Comparison of ENCODE assay signal across 8 cellular contexts in the genomic region with DNA sequence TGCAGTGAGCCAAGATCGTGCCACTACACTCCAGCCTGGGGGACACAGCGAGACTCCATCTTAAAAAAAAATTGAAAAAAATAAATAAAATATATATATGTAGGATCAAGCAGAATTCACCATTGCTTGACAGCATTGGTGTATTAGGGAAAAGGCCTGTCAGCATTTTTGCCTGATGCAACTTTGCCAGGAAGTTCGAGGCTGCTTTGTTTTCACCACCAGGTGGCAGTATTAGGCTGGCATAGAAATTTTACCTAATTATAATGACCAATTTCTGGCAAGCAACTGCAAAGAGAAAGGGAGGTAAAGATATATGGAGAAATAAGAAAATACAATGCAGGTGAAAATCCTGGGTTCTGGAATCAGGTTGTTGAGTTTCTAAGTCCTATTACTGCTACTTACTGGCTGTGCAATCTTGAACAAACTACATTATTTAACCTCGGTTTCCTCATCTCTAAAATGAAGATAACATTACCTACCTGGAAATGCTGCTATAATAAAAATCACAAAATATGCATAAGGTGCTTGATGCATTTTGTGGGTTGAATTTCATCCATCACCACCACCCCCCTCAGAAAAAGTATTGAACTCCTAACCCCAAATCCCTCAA. TPM values are rescaled to one million over a fixed set of nuclear protein-coding genes. Genes with fewer than 3 reads are reported as not detected.
DNase-seq lines count a peak whose midpoint lies in the region; ATAC-seq and TF ChIP-seq lines count a peak whose summit lies in the region.

No MANE protein-coding gene starts in this region.

- H3K27me3 Mint-ChIP-seq in osteocyte (ENCODE audit: unreplicated experiment), result no peaks in the 10 kb centered on the region

- no peak overlapping the region for H3K27ac Mint-ChIP-seq in osteocyte (ENCODE audit: unreplicated experiment)

- no peak overlapping the region for H3K4me3 Mint-ChIP-seq in osteocyte (ENCODE audit: unreplicated experiment)

- peak; percentile 61 for DNase-seq in DMS53 treated with DMSO at 0.1 percent for 48 hours (lab: John Stamatoyannopoulos, UW; ENCODE audit: unreplicated experiment)
- peak; percentile 43 for DNase-seq in MG63
- peak; percentile 40 for DNase-seq in SHP77 treated with DMSO at 0.1 percent for 48 hours (lab: John Stamatoyannopoulos, UW)
- peak; percentile 35 for DNase-seq in activated T-helper 9 cell treated with anti-CD3 and anti-CD28 coated beads, Interleukin-2, amount 50 U/mL, for 16 hours (ENCODE audit: low read depth)
- DNase-seq in foreskin fibroblast, result peak; percentile 54 to 87
- peak; percentile 90 for DNase-seq in osteocyte (ENCODE audit: extremely low spot score, unreplicated experiment)

- H3K36me3 ChIP-seq in MG63, result peaks cover 24% of the 10 kb centered on the region

- H3K9me3 Mint-ChIP-seq in osteocyte (ENCODE audit: unreplicated experiment), result no peaks in the 10 kb centered on the region

- H3K27me3 ChIP-seq in MG63, result no peaks in the 10 kb centered on the region

- H3K36me3 Mint-ChIP-seq in osteocyte (ENCODE audit: unreplicated experiment), result no peaks in the 10 kb centered on the region

- ATAC-seq in GM21367 (IDR thresholded peaks at IDR 0.05; ENCODE audit: unreplicated experiment), result no peak
- no peak for ATAC-seq in HG03095 (IDR thresholded peaks at IDR 0.05; ENCODE audit: unreplicated experiment)

- peaks cover 23% of the 10 kb centered on the region for H3K4me1 Mint-ChIP-seq in osteocyte (ENCODE audit: unreplicated experiment)

- TF ChIP-seq CTCF in foreskin fibroblast (IDR thresholded peaks at IDR 0.05; ENCODE audit: low read depth, low read length), result peak; percentile 83
- peak; percentile 91 for TF ChIP-seq CTCF in osteocyte (IDR thresholded peaks at IDR 0.05)

- H3K9me3 ChIP-seq in MG63, result no peaks in the 10 kb centered on the region

- H3K4me3 ChIP-seq in MG63, result no peak overlapping the region
- H3K4me3 ChIP-seq in foreskin fibroblast (ENCODE audit: low read depth in 1 of 2, low read length in 2 of 2), result no peak overlapping the region

RNA-seq across cellular contexts. Expression of a gene that starts 24.7 kb away (rescaled TPM):
- total RNA-seq in MG63 (2014; rRNA removed; shearing (Covaris generic); ENCODE audit: low replicate concordance), result 57.3 and 72.7 TPM in 2 replicates
- 12.8 and 13.0 TPM in 2 replicates for total RNA-seq in osteocyte

RNA-seq across cellular contexts. Expression of a gene that starts 37.0 kb away (rescaled TPM):
- 4.6 and 10.3 TPM in 2 replicates for total RNA-seq in MG63 (2014; rRNA removed; shearing (Covaris generic); ENCODE audit: low replicate concordance)
- 19.0 and 21.9 TPM in 2 replicates for total RNA-seq in osteocyte

RNA-seq across cellular contexts. Expression of a gene that starts 50.6 kb away (rescaled TPM):
- not detected in 2 replicates for total RNA-seq in MG63 (2014; rRNA removed; shearing (Covaris generic); ENCODE audit: low replicate concordance)
- not detected in 2 replicates for total RNA-seq in osteocyte

RNA-seq across cellular contexts. Expression of a gene that starts 53.0 kb away (rescaled TPM):
- total RNA-seq in MG63 (2014; rRNA removed; shearing (Covaris generic); ENCODE audit: low replicate concordance), result not detected in 2 replicates
- total RNA-seq in osteocyte, result not detected in 2 replicates

Comparison
In these comparisons a context has a peak if more than half of its experiments do, and no peak if none do; other contexts are left out.
1. DNase-seq: peak in every context shown above with its lines; median percentile 90 in osteocyte; 70 in foreskin fibroblast; 61 in DMS53 treated with DMSO at 0.1 percent for 48 hours; 43 in MG63; 40 in SHP77 treated with DMSO at 0.1 percent for 48 hours; 35 in activated T-helper 9 cell treated with anti-CD3 and anti-CD28 coated beads, Interleukin-2, amount 50 U/mL, for 16 hours.